3 cellular contexts compared by ENCODE assay signal in the genomic region with DNA sequence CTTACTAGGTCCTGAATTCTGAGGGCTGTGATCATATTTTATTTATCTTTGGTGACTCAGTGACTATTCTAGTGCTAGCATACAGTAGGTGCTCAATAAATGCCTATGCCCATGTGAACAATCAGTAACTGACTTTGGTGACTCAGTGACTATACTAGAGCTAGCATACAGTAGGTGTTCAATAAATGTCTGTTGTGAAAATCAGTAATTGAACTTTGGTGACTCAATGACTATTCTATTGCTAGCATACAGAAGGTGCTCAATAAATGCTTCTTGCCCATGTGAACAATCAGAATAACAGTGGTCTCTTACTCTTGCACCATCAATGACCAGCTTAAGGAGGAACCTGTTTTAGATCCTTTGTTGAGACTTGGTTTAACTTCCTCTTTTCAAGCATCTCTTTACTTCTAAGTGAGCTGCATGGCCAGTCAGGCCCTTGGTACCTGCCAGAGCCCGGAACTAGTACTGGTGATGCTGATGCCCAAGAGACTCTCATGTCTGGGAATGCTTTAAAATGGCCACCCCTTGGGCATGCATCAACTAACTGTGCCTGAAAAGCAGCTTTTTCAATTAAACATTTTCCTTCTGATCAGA.
TF ChIP-seq lines count a peak whose summit lies in the region.

No MANE protein-coding gene starts in this region.

TF ChIP-seq in GM12891, 5 proteins besides CTCF, POLR2A, EP300 and RAD21:
- TF ChIP-seq PAX5 (IDR thresholded peaks at IDR 0.05; ENCODE audit: insufficient read depth, low read length, severe bottlenecking) (no peak), TAF1 (IDR thresholded peaks at IDR 0.05; ENCODE audit: low read depth, low read length) (no peak)

TF ChIP-seq in HEK293, 187 proteins besides CTCF, POLR2A, EP300 and RAD21:
- TF ChIP-seq ZNF792 (tag by site-specific recombination; IDR thresholded peaks at IDR 0.05) (peak; percentile 60; the same call in 1 of the 2 replicates), TCF7L2 (IDR thresholded peaks at IDR 0.05; ENCODE audit: borderline replicate concordance, low read depth, low read length) (no peak)

TF ChIP-seq in GM12878, 131 proteins besides CTCF, POLR2A, EP300 and RAD21:
- TF ChIP-seq CREB1 (IDR thresholded peaks at IDR 0.05; ENCODE audit: low read depth) (no peak), BACH1 (IDR thresholded peaks at IDR 0.05; ENCODE audit: borderline replicate concordance) (no peak), ASH2L (IDR thresholded peaks at IDR 0.05; ENCODE audit: borderline replicate concordance, low read depth) (no peak), TCF12 (IDR thresholded peaks at IDR 0.05; ENCODE audit: low read depth, low read length) (no peak), RELA (IDR thresholded peaks at IDR 0.05; ENCODE audit: borderline replicate concordance, partially characterized antibody) (no peak), BRCA1 (IDR thresholded peaks at IDR 0.05; ENCODE audit: low read depth, low read length) (no peak), TCF3 (IDR thresholded peaks at IDR 0.05; ENCODE audit: borderline replicate concordance, insufficient read depth, low read depth, low read length) (no peak), MYC (IDR thresholded peaks at IDR 0.05; ENCODE audit: insufficient read depth, insufficient read length, insufficient replicate concordance, low read length, severe bottlenecking) (no peak)
- TF ChIP-seq, protein P1, sequence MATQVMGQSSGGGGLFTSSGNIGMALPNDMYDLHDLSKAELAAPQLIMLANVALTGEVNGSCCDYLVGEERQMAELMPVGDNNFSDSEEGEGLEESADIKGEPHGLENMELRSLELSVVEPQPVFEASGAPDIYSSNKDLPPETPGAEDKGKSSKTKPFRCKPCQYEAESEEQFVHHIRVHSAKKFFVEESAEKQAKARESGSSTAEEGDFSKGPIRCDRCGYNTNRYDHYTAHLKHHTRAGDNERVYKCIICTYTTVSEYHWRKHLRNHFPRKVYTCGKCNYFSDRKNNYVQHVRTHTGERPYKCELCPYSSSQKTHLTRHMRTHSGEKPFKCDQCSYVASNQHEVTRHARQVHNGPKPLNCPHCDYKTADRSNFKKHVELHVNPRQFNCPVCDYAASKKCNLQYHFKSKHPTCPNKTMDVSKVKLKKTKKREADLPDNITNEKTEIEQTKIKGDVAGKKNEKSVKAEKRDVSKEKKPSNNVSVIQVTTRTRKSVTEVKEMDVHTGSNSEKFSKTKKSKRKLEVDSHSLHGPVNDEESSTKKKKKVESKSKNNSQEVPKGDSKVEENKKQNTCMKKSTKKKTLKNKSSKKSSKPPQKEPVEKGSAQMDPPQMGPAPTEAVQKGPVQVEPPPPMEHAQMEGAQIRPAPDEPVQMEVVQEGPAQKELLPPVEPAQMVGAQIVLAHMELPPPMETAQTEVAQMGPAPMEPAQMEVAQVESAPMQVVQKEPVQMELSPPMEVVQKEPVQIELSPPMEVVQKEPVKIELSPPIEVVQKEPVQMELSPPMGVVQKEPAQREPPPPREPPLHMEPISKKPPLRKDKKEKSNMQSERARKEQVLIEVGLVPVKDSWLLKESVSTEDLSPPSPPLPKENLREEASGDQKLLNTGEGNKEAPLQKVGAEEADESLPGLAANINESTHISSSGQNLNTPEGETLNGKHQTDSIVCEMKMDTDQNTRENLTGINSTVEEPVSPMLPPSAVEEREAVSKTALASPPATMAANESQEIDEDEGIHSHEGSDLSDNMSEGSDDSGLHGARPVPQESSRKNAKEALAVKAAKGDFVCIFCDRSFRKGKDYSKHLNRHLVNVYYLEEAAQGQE (IDR thresholded peaks at IDR 0.05; ENCODE audit: low read depth, low read length) = no peak
- TF ChIP-seq, protein P2, sequence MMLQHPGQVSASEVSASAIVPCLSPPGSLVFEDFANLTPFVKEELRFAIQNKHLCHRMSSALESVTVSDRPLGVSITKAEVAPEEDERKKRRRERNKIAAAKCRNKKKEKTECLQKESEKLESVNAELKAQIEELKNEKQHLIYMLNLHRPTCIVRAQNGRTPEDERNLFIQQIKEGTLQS (IDR thresholded peaks at IDR 0.05; ENCODE audit: borderline replicate concordance, extremely low read depth, low read depth, low read length) = no peak
- TF ChIP-seq, protein P3, sequence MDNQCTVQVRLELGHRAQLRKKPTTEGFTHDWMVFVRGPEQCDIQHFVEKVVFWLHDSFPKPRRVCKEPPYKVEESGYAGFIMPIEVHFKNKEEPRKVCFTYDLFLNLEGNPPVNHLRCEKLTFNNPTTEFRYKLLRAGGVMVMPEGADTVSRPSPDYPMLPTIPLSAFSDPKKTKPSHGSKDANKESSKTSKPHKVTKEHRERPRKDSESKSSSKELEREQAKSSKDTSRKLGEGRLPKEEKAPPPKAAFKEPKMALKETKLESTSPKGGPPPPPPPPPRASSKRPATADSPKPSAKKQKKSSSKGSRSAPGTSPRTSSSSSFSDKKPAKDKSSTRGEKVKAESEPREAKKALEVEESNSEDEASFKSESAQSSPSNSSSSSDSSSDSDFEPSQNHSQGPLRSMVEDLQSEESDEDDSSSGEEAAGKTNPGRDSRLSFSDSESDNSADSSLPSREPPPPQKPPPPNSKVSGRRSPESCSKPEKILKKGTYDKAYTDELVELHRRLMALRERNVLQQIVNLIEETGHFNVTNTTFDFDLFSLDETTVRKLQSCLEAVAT (IDR thresholded peaks at IDR 0.05) = no peak
